ENCODE assay signal across 8 cellular contexts in genomic region chr22:41687901-41688364, GRCh38. TPM values are rescaled to one million over a fixed set of nuclear protein-coding genes. Genes with fewer than 3 reads are reported as not detected.
DNase-seq lines count a peak whose midpoint lies in the region; ATAC-seq, FAIRE-seq and TF ChIP-seq lines count a peak whose summit lies in the region.

No MANE protein-coding gene starts in this region.

- H3K9me3 ChIP-seq in keratinocyte (ENCODE audit: control insufficient read depth, low read depth, low read length), result no peaks in the 10 kb centered on the region

- H4K20me1 ChIP-seq in keratinocyte (ENCODE audit: control insufficient read depth, extremely low read depth, insufficient read depth, low read length), result peaks cover 3% of the 10 kb centered on the region

- H2AFZ ChIP-seq in keratinocyte (ENCODE audit: control insufficient read depth, low read length), result peak overlapping the region; percentile 75

- H3K9me1 ChIP-seq in keratinocyte (ENCODE audit: control insufficient read depth, extremely low read depth, insufficient read depth, low read length), result no peaks in the 10 kb centered on the region

- peaks cover 47% of the 10 kb centered on the region for H3K4me1 Mint-ChIP-seq in stimulated activated memory B cell treated with anti-CD40 and anti-IgM and Interleukin-4, amounts not matched to agents 10 μg/mL and 1 μg/mL and 100 μg/mL, for 72 hours

- H3K4me3 Mint-ChIP-seq in stimulated activated memory B cell treated with anti-CD40 and anti-IgM and Interleukin-4, amounts not matched to agents 10 μg/mL and 1 μg/mL and 100 μg/mL, for 72 hours, result peak overlapping the region; percentile 93

- H3K9me3 Mint-ChIP-seq in stimulated activated memory B cell treated with anti-CD40 and anti-IgM and Interleukin-4, amounts not matched to agents 10 μg/mL and 1 μg/mL and 100 μg/mL, for 72 hours, result no peaks in the 10 kb centered on the region

- H3K4me1 ChIP-seq in keratinocyte (ENCODE audit: control insufficient read depth, extremely low read depth, insufficient read depth, low read length), result peaks cover 11% of the 10 kb centered on the region

- FAIRE-seq in bronchial epithelial cell (lab: Jason Lieb, UNC) (no peak), keratinocyte (lab: Jason Lieb, UNC) (no peak), frontal cortex (lab: Jason Lieb, UNC) (no peak)

- no peaks in the 10 kb centered on the region for H3K27me3 Mint-ChIP-seq in stimulated activated memory B cell treated with anti-CD40 and anti-IgM and Interleukin-4, amounts not matched to agents 10 μg/mL and 1 μg/mL and 100 μg/mL, for 72 hours

- dilution Hi-C loops in keratinocyte (cut with MboI; ENCODE audit: extremely low pct_ligation_motif_present, low sequenced_read_pairs), result no loop called here

- H3K27me3 ChIP-seq in bronchial epithelial cell (ENCODE audit: control insufficient read depth, insufficient read depth, low read length), result no peaks in the 10 kb centered on the region
- H3K27me3 ChIP-seq in keratinocyte (ENCODE audit: control insufficient read depth, extremely low read depth, insufficient read depth, low read length), result no peaks in the 10 kb centered on the region

- peaks cover 56% of the 10 kb centered on the region for H3K79me2 ChIP-seq in keratinocyte (ENCODE audit: control insufficient read depth, insufficient read depth, low read length)

- H3K27ac Mint-ChIP-seq in stimulated activated memory B cell treated with anti-CD40 and anti-IgM and Interleukin-4, amounts not matched to agents 10 μg/mL and 1 μg/mL and 100 μg/mL, for 72 hours, result peak overlapping the region; percentile 96

- H3K4me2 ChIP-seq in keratinocyte (ENCODE audit: control insufficient read depth, extremely low read depth, insufficient read depth, low read depth, low read length), result peak overlapping the region; percentile 88

- H3K4me3 ChIP-seq in bronchial epithelial cell (ENCODE audit: low read depth, low read length) (peak overlapping the region; percentile 83), keratinocyte (ENCODE audit: control insufficient read depth in 2 of 3, extremely low read depth in 1 of 3, insufficient read depth in 2 of 3, low read depth in 1 of 3, low read length in 3 of 3) (peak overlapping the region; percentile 89 to 99 (median 91))

- H3K9ac ChIP-seq in keratinocyte (ENCODE audit: control insufficient read depth, extremely low read depth, insufficient read depth, low read length), result peak overlapping the region; percentile 95

- peaks cover 5% of the 10 kb centered on the region for H3K36me3 Mint-ChIP-seq in stimulated activated memory B cell treated with anti-CD40 and anti-IgM and Interleukin-4, amounts not matched to agents 10 μg/mL and 1 μg/mL and 100 μg/mL, for 72 hours

- DNase-seq in AG20443 (ENCODE audit: low spot score) (peak; percentile 30), OCI-M1 (lab: John Stamatoyannopoulos, UW) (peak; percentile 47), bronchial epithelial cell (ENCODE audit: low read depth) (no peak), keratinocyte (ENCODE audit: low read depth, low spot score) (no peak), frontal cortex (ENCODE audit: low spot score in 2 of 2) (no peak)

- no peaks in the 10 kb centered on the region for H3K36me3 ChIP-seq in bronchial epithelial cell (ENCODE audit: control insufficient read depth, insufficient read depth, low read length)
- H3K36me3 ChIP-seq in keratinocyte (ENCODE audit: control insufficient read depth in 2 of 2, extremely low read depth in 1 of 2, insufficient read depth in 2 of 2, low read length in 2 of 2), result no peaks in the 10 kb centered on the region

- no peak for TF ChIP-seq CTCF in bronchial epithelial cell (IDR thresholded peaks at IDR 0.05; ENCODE audit: insufficient read depth, low read length, severe bottlenecking)
- no peak for TF ChIP-seq CTCF in keratinocyte (optimal IDR thresholded peaks at IDR 0.05 in 1 of 3, IDR thresholded peaks at IDR 0.05 in 1 of 3, conservative IDR thresholded peaks at IDR 0.05 in 1 of 3; ENCODE audit: extremely low read depth in 1 of 3, insufficient read depth in 2 of 3, low read length in 3 of 3)

- H3K27ac ChIP-seq in keratinocyte (ENCODE audit: control insufficient read depth, insufficient read depth, low read length), result peak overlapping the region; percentile 91

- ATAC-seq in GM19463 (IDR thresholded peaks at IDR 0.05; ENCODE audit: unreplicated experiment) (peak; percentile 28), HG03520 (IDR thresholded peaks at IDR 0.05; ENCODE audit: unreplicated experiment) (no peak)
- ATAC-seq in stimulated activated memory B cell treated with anti-CD40 and anti-IgM and Interleukin-4, amounts not matched to agents 10 μg/mL and 1 μg/mL and 100 μg/mL, for 72 hours, result peak; percentile 44

RNA-seq across cellular contexts. Expression of gene SNU13, which starts 0.7 kb away (rescaled TPM):
- total RNA-seq in bronchial epithelial cell (81.5 and 95.6 TPM in 2 replicates), frontal cortex (74.6 TPM)
- 230 to 277 TPM (median 251 TPM) in 3 replicates for polyA plus RNA-seq in keratinocyte
- polyA plus RNA-seq in keratinocyte (2011; ENCODE audit: low read depth), result 31.7 TPM
- 309 and 339 TPM in 2 replicates for polyA plus RNA-seq in keratinocyte (2011; cell fraction: cytosol; rRNA removed)
- 104 and 120 TPM in 2 replicates for polyA plus RNA-seq in keratinocyte (2011; cell fraction: nucleus; rRNA removed)
- polyA plus RNA-seq in keratinocyte (2012; ENCODE audit: low replicate concordance), result 193 and 196 TPM in 2 replicates
- 123 to 175 TPM (median 162 TPM) in 3 replicates for polyA minus RNA-seq in keratinocyte
- 95.7 TPM for polyA minus RNA-seq in keratinocyte (2011; cell fraction: cytosol; rRNA and poly(A)+ RNA removed)
- polyA minus RNA-seq in keratinocyte (2011; cell fraction: nucleus; rRNA and poly(A)+ RNA removed), result 24.0 and 27.8 TPM in 2 replicates

RNA-seq across cellular contexts. Expression of gene MEI1, which starts 11.4 kb away (rescaled TPM):
- total RNA-seq in bronchial epithelial cell (0.13 TPM in 1 of 2 replicates, not detected in the other), frontal cortex (0.41 TPM)
- 0.10 TPM in 1 of 3 replicates, not detected in the others for polyA plus RNA-seq in keratinocyte
- not detected for polyA plus RNA-seq in keratinocyte (2011; ENCODE audit: low read depth)
- polyA plus RNA-seq in keratinocyte (2011; cell fraction: cytosol; rRNA removed), result not detected in 2 replicates
- polyA plus RNA-seq in keratinocyte (2011; cell fraction: nucleus; rRNA removed), result 0.17 TPM in 1 of 2 replicates, not detected in the other
- not detected in 2 replicates for polyA plus RNA-seq in keratinocyte (2012; ENCODE audit: low replicate concordance)
- polyA minus RNA-seq in keratinocyte, result not detected in 3 replicates
- not detected for polyA minus RNA-seq in keratinocyte (2011; cell fraction: cytosol; rRNA and poly(A)+ RNA removed)
- not detected in 2 replicates for polyA minus RNA-seq in keratinocyte (2011; cell fraction: nucleus; rRNA and poly(A)+ RNA removed)

Comparison
In these comparisons a context has a peak if more than half of its experiments do, and no peak if none do; other contexts are left out.
1. DNase-seq: peak in AG20443 (single experiment) and OCI-M1 (single experiment); none in bronchial epithelial cell (single experiment), keratinocyte (single experiment) and frontal cortex (0 of 2).